In the genomic region with DNA sequence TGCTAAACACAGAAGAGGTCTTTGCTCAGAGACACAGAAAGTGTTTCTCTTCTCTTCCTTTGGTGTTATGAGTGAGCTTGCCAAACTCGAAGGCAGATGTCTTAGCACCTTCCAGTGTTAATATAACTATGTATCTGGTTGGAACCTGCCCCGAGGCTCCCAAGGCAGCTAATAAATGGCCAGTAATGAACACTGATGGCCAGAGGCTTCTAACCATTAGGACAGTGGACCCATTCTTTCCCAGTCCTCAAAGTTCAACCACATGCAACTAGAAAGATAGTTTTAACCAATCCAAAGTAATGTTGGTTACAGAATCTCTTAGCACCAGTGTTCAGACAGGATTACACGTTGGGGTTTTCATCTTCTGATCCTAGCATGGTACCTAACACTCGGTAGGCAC, we compare ENCODE assay signal across 28 cellular contexts.
"Had no signal": no experiment of that assay in that cellular context is flagged by ENCODE, and none has a peak within 500 bp of the region (broad histone marks: within the 10 kb centered on the region; RNA-seq: fewer than 3 reads in every experiment).

No MANE protein-coding gene starts in this region.

- H3K4me3 Mint-ChIP-seq: activated CD4-positive, alpha-beta memory T cell treated with anti-CD3 and anti-CD28 coated beads for 36 hours; activated CD4-positive, alpha-beta T cell treated with anti-CD3 and anti-CD28 coated beads for 36 hours; activated CD4-positive, alpha-beta T cell treated with anti-CD3 and anti-CD28 coated beads, Interleukin-2, amount 10 ng/mL, durations not matched to agents 24 days and 14 days; activated CD8-positive, alpha-beta memory T cell treated with anti-CD3 and anti-CD28 coated beads, Interleukin-2, amount 10 ng/mL, durations not matched to agents 7 days and 5 days; activated CD8-positive, alpha-beta T cell treated with anti-CD3 and anti-CD28 coated beads, Interleukin-2, amount 10 ng/mL, durations not matched to agents 7 days and 5 days; activated naive CD4-positive, alpha-beta T cell treated with anti-CD3 and anti-CD28 coated beads, Interleukin-2, amount 10 ng/mL, durations not matched to agents 7 days and 5 days; activated naive CD8-positive, alpha-beta T cell treated with anti-CD3 and anti-CD28 coated beads, Interleukin-2, amount 10 ng/mL, durations not matched to agents 7 days and 5 days; activated T-cell treated with anti-CD3 and anti-CD28 coated beads, Interleukin-2, amount 50 U/mL, for 24 hours; activated T-cell treated with anti-CD3 and anti-CD28 coated beads, Interleukin-2, amount 50 U/mL, for 72 hours had no signal

- H3K27me3 ChIP-seq: ascending aorta, brain microvascular endothelial cell, colonic mucosa, esophagus muscularis mucosa, foreskin keratinocyte, gastroesophageal sphincter had no signal

- H3K9me3 ChIP-seq: ascending aorta, colonic mucosa, esophagus muscularis mucosa, gastroesophageal sphincter had no signal

- H3K27ac ChIP-seq: ascending aorta, brain microvascular endothelial cell, colonic mucosa, esophagus muscularis mucosa, foreskin keratinocyte, gastroesophageal sphincter had no signal

- H3K36me3 Mint-ChIP-seq: activated CD4-positive, alpha-beta memory T cell treated with anti-CD3 and anti-CD28 coated beads for 36 hours; activated CD8-positive, alpha-beta memory T cell treated with anti-CD3 and anti-CD28 coated beads, Interleukin-2, amount 10 ng/mL, durations not matched to agents 7 days and 5 days; activated naive CD4-positive, alpha-beta T cell treated with anti-CD3 and anti-CD28 coated beads, Interleukin-2, amount 10 ng/mL, durations not matched to agents 7 days and 5 days; activated naive CD4-positive, alpha-beta T cell treated with anti-CD3 and anti-CD28 coated beads, Interleukin-2, amount 50 U/mL, for 72 hours; activated naive CD8-positive, alpha-beta T cell treated with anti-CD3 and anti-CD28 coated beads, Interleukin-2, amount 10 ng/mL, durations not matched to agents 7 days and 5 days had no signal

- H3K4me1 ChIP-seq: ascending aorta, colonic mucosa, esophagus muscularis mucosa, foreskin keratinocyte, gastroesophageal sphincter had no signal

- H3K36me3 ChIP-seq: ascending aorta, brain microvascular endothelial cell, colonic mucosa, esophagus muscularis mucosa, gastroesophageal sphincter had no signal

- H3K9me3 Mint-ChIP-seq: activated CD4-positive, alpha-beta memory T cell treated with anti-CD3 and anti-CD28 coated beads for 36 hours; activated CD4-positive, alpha-beta T cell treated with anti-CD3 and anti-CD28 coated beads, Interleukin-2, amount 10 ng/mL, durations not matched to agents 24 days and 14 days; activated naive CD4-positive, alpha-beta T cell treated with anti-CD3 and anti-CD28 coated beads, Interleukin-2, amount 10 ng/mL, durations not matched to agents 7 days and 5 days; activated naive CD4-positive, alpha-beta T cell treated with anti-CD3 and anti-CD28 coated beads, Interleukin-2, amount 50 U/mL, for 72 hours; activated T-cell treated with anti-CD3 and anti-CD28 coated beads, Interleukin-2, amount 50 U/mL, for 24 hours had no signal

- ATAC-seq: activated CD4-positive, alpha-beta T cell treated with anti-CD3 and anti-CD28 coated beads for 36 hours; activated CD8-positive, alpha-beta memory T cell treated with anti-CD3 and anti-CD28 coated beads, Interleukin-2, amount 10 ng/mL, durations not matched to agents 7 days and 5 days; activated CD8-positive, alpha-beta T cell treated with anti-CD3 and anti-CD28 coated beads, Interleukin-2, amount 10 ng/mL, durations not matched to agents 7 days and 5 days; activated naive CD4-positive, alpha-beta T cell treated with anti-CD3 and anti-CD28 coated beads, Interleukin-2, amount 50 U/mL, for 72 hours; activated T-cell treated with anti-CD3 and anti-CD28 coated beads, Interleukin-2, amount 50 U/mL, for 72 hours; foreskin keratinocyte; gastroesophageal sphincter had no signal

- H3K27me3 Mint-ChIP-seq: activated CD4-positive, alpha-beta memory T cell treated with anti-CD3 and anti-CD28 coated beads for 36 hours; activated CD4-positive, alpha-beta T cell treated with anti-CD3 and anti-CD28 coated beads for 36 hours; activated naive CD4-positive, alpha-beta T cell treated with anti-CD3 and anti-CD28 coated beads, Interleukin-2, amount 10 ng/mL, durations not matched to agents 7 days and 5 days; activated naive CD8-positive, alpha-beta T cell treated with anti-CD3 and anti-CD28 coated beads, Interleukin-2, amount 10 ng/mL, durations not matched to agents 7 days and 5 days had no signal

- DNase-seq: activated CD4-positive, alpha-beta memory T cell treated with anti-CD3 and anti-CD28 coated beads for 36 hours; activated CD4-positive, alpha-beta T cell treated with anti-CD3 and anti-CD28 coated beads for 36 hours; activated CD4-positive, alpha-beta T cell treated with anti-CD3 and anti-CD28 coated beads, Interleukin-2, amount 10 ng/mL, durations not matched to agents 24 days and 14 days; activated CD4-positive, CD25-positive, alpha-beta regulatory T cell; activated CD4-positive, CD25-positive, alpha-beta regulatory T cell treated with anti-CD3 and anti-CD28 coated beads, Interleukin-2, amount 50 U/mL, for 72 hours; activated CD8-positive, alpha-beta memory T cell treated with anti-CD3 and anti-CD28 coated beads, Interleukin-2, amount 10 ng/mL, durations not matched to agents 7 days and 5 days; activated CD8-positive, alpha-beta memory T cell treated with anti-CD3 and anti-CD28 coated beads, Interleukin-2, amount 50 U/mL, for 4 hours; activated CD8-positive, alpha-beta T cell treated with anti-CD3 and anti-CD28 coated beads, Interleukin-2, amount 10 ng/mL, durations not matched to agents 7 days and 5 days; activated gamma-delta T cell; activated naive CD4-positive, alpha-beta T cell; activated naive CD4-positive, alpha-beta T cell treated with anti-CD3 and anti-CD28 coated beads, Interleukin-2, amount 10 ng/mL, durations not matched to agents 7 days and 5 days; activated naive CD8-positive, alpha-beta T cell treated with anti-CD3 and anti-CD28 coated beads, Interleukin-2, amount 10 ng/mL, durations not matched to agents 7 days and 5 days; activated T-cell treated with anti-CD3 and anti-CD28 coated beads, Interleukin-2, amount 50 U/mL, for 24 hours; activated T-cell treated with anti-CD3 and anti-CD28 coated beads, Interleukin-2, amount 50 U/mL, for 72 hours; brain microvascular endothelial cell; central memory CD4-positive, alpha-beta T cell; cerebellar nuclear complex; colonic mucosa; effector CD8-positive, alpha-beta T cell; erythroblast; foreskin keratinocyte; head of caudate nucleus; T-helper 2 cell had no signal

- H3K4me3 ChIP-seq: ascending aorta, colonic mucosa, esophagus muscularis mucosa, gastroesophageal sphincter had no signal

- FAIRE-seq: bronchial epithelial cell had no signal

- H3K27ac Mint-ChIP-seq: activated CD4-positive, alpha-beta memory T cell treated with anti-CD3 and anti-CD28 coated beads for 36 hours; activated CD4-positive, alpha-beta T cell treated with anti-CD3 and anti-CD28 coated beads for 36 hours; activated CD4-positive, alpha-beta T cell treated with anti-CD3 and anti-CD28 coated beads, Interleukin-2, amount 10 ng/mL, durations not matched to agents 24 days and 14 days; activated CD8-positive, alpha-beta memory T cell treated with anti-CD3 and anti-CD28 coated beads, Interleukin-2, amount 10 ng/mL, durations not matched to agents 7 days and 5 days; activated CD8-positive, alpha-beta T cell treated with anti-CD3 and anti-CD28 coated beads, Interleukin-2, amount 10 ng/mL, durations not matched to agents 7 days and 5 days; activated naive CD4-positive, alpha-beta T cell treated with anti-CD3 and anti-CD28 coated beads, Interleukin-2, amount 10 ng/mL, durations not matched to agents 7 days and 5 days; activated naive CD4-positive, alpha-beta T cell treated with anti-CD3 and anti-CD28 coated beads, Interleukin-2, amount 50 U/mL, for 72 hours; activated naive CD8-positive, alpha-beta T cell treated with anti-CD3 and anti-CD28 coated beads, Interleukin-2, amount 10 ng/mL, durations not matched to agents 7 days and 5 days; activated T-cell treated with anti-CD3 and anti-CD28 coated beads, Interleukin-2, amount 50 U/mL, for 24 hours; activated T-cell treated with anti-CD3 and anti-CD28 coated beads, Interleukin-2, amount 50 U/mL, for 72 hours had no signal
